13 cellular contexts compared by ENCODE assay signal in genomic region chr1:183319051-183319450, GRCh38.
DNase-seq lines count a peak whose midpoint lies in the region; ATAC-seq and TF ChIP-seq lines count a peak whose summit lies in the region.
"Had no signal": no experiment of that assay in that cellular context is flagged by ENCODE, and none has a peak within 500 bp of the region (broad histone marks: within the 10 kb centered on the region; RNA-seq: fewer than 3 reads in every experiment).

No MANE protein-coding gene starts in this region.

- WGBS in lower leg skin, 2 donors: 48 to 61% methylated on average over 4 of the region's 4 CpGs

- no peaks in the 10 kb centered on the region for H3K36me3 ChIP-seq in PC-3 (ENCODE audit: low read depth, low read length)

- H2AFZ ChIP-seq in PC-3 (ENCODE audit: low read length): no peak overlapping the region

- peak; percentile 63 for DNase-seq in ELR (ENCODE audit: low read depth)
- peak; percentile 30 for DNase-seq in PC-3
- peak; percentile 13 for DNase-seq in fibroblast of the aortic adventitia (ENCODE audit: low read depth)
- DNase-seq in renal cortical epithelial cell (ENCODE audit: low read depth): peak; percentile 22
- no peak for DNase-seq in lower leg skin (ENCODE audit: low spot score in 2 of 2)
- no peak for DNase-seq in amygdala (lab: John Stamatoyannopoulos, UW)
- DNase-seq: activated B cell treated with CpG ODN at 0.5 μM for 24 hours; activated CD8-positive, alpha-beta T cell treated with anti-CD3 and anti-CD28 coated beads, Interleukin-2, amount 10 ng/mL, durations not matched to agents 7 days and 5 days; activated T-cell treated with anti-CD3 and anti-CD28 coated beads, Interleukin-2, amount 50 U/mL, for 24 hours; NCI-H1417 treated with DMSO at 0.1 percent for 48 hours had no signal

- CTCF ChIA-PET in PC-3 (lab: Charles Lee): interaction anchor here (0.6 kb wide), 1 partner anchor 68 kb away, joined by 3 read pairs; no protein-coding TSS in a partner anchor

- no peaks in the 10 kb centered on the region for H3K27me3 ChIP-seq in PC-3 (ENCODE audit: low read length)
- H3K27me3 ChIP-seq: testis had no signal

- H3F3A ChIP-seq in PC-3 (ENCODE audit: low read length, unreplicated experiment): no peaks in the 10 kb centered on the region

- no peak overlapping the region for H3K27ac ChIP-seq in PC-3 (ENCODE audit: low read length)

- no peaks in the 10 kb centered on the region for H3K9me2 ChIP-seq in PC-3 (replicated peaks; ENCODE audit: low read length)

- no TSS peak for BruUV-seq in PC-3 (replicated peaks; lab: Mats Ljungman, UMichigan)

- H3K4me2 ChIP-seq in PC-3 (ENCODE audit: low read length): no peak overlapping the region

- TF ChIP-seq CTCF in PC-3 (conservative IDR thresholded peaks at IDR 0.05; ENCODE audit: low read depth, low read length) (no peak), fibroblast of the aortic adventitia (IDR thresholded peaks at IDR 0.05; ENCODE audit: insufficient read depth, low read length) (no peak), lower leg skin (IDR thresholded peaks at IDR 0.05) (no peak)

- no peak for TF ChIP-seq POLR2A in lower leg skin (IDR thresholded peaks at IDR 0.05)

- POLR2A ChIA-PET in PC-3 (lab: Charles Lee; ENCODE audit: unreplicated experiment): no interaction called here

- H3K9ac ChIP-seq in PC-3 (ENCODE audit: low read length): no peak overlapping the region

- no peaks in the 10 kb centered on the region for H4K20me1 ChIP-seq in PC-3 (ENCODE audit: low read length)

- intact Hi-C loops in PC-3 (cut with micrococcal nuclease) (no loop called here), lower leg skin (cut with DNase I; ENCODE audit: low total_unique reads) (no loop called here)

- ATAC-seq in PC-3: peak; percentile 16
- ATAC-seq in HG02870 (IDR thresholded peaks at IDR 0.05; ENCODE audit: unreplicated experiment): no peak
- ATAC-seq in HG03045 (IDR thresholded peaks at IDR 0.05; ENCODE audit: unreplicated experiment): no peak
- ATAC-seq: activated CD8-positive, alpha-beta T cell treated with anti-CD3 and anti-CD28 coated beads, Interleukin-2, amount 10 ng/mL, durations not matched to agents 7 days and 5 days had no signal

- H3K79me2 ChIP-seq in PC-3 (ENCODE audit: low read length): no peaks in the 10 kb centered on the region

- no peaks in the 10 kb centered on the region for H3K9me3 ChIP-seq in PC-3 (ENCODE audit: low read length)
- H3K9me3 ChIP-seq: testis had no signal

- H3K4me3 ChIP-seq in PC-3 (ENCODE audit: low read length) (no peak overlapping the region), fibroblast of the aortic adventitia (ENCODE audit: low read depth, low read length) (no peak overlapping the region), lower leg skin (ENCODE audit: low read depth, poor library complexity, severe bottlenecking) (no peak overlapping the region)
- H3K4me3 ChIP-seq: testis had no signal

- H3K4me1 ChIP-seq in PC-3 (ENCODE audit: insufficient read depth, low read length): peaks cover 33% of the 10 kb centered on the region

Comparison
In these comparisons a context has a peak if more than half of its experiments do, and no peak if none do; other contexts are left out.
1. DNase-seq: peak in ELR (single experiment), PC-3 (single experiment), fibroblast of the aortic adventitia (single experiment) and renal cortical epithelial cell (single experiment); none in lower leg skin (0 of 2) and amygdala (0 of 56).